In the genomic region with DNA sequence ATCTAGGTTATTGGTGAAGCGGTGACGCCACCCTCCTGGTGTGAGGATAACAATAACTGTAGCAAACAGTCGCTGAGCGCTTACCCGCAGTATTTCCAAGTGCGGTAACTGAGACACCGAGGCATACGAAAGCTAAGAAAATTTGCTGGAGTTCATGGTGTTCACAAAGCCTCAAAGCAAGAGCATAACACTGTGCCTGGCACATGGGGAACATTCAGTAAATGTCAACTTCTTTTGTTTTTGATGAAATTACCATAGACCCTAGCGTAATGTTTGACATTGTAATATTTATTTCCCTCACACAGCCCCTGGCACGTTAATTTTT, we compare ENCODE assay signal across 1 cellular context.
TF ChIP-seq lines count a peak whose summit lies in the region.

No MANE protein-coding gene starts in this region.

TF ChIP-seq in WTC11, 78 proteins besides CTCF, POLR2A, EP300 and RAD21 (continued from another document):
- no peak for TF ChIP-seq E2F1 (CRISPR knock-in tag; IDR thresholded peaks at IDR 0.05)
- TF ChIP-seq SMAD4 (CRISPR knock-in tag; IDR thresholded peaks at IDR 0.05), result no peak
